In the genomic region with DNA sequence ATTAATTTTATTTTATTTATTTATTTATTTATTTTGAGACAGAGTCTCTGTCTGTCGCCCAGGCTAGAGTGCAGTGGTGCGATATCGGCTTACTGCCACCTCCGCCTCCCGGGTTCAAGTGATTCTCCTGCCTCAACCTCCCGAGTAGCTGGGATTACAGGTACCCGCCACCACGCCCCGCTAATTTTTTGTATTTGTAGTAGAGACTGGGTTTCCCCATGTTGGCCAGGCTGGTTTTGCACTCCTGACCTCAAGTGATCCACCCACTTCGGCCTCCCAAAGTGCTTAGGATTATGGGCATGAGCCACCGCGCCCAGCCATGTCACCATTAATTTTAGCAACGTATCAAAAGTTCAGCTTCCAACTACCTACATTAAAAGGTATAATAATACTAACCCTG, we compare ENCODE assay signal across 8 cellular contexts. TPM values are rescaled to one million over a fixed set of nuclear protein-coding genes. Genes with fewer than 3 reads are reported as not detected.
A peak's percentile ranks its signal among the peaks of the same experiment; 100 is the strongest.
DNase-seq lines count a peak whose midpoint lies in the region; ATAC-seq and TF ChIP-seq lines count a peak whose summit lies in the region.
"Not testable (repeated sequence)": the region's sequence is repeated elsewhere in the genome, so short reads cannot be mapped to it uniquely, and the experiment has no call there.

No MANE protein-coding gene starts in this region.

- H3K36me3 Mint-ChIP-seq in activated CD4-positive, alpha-beta memory T cell treated with anti-CD3 and anti-CD28 coated beads, Interleukin-2, amount 10 ng/mL, durations not matched to agents 7 days and 5 days (ENCODE audit: low read depth) = peaks cover 27% of the 10 kb centered on the region
- not testable (repeated sequence) for H3K36me3 Mint-ChIP-seq in glutamatergic neuron (ENCODE audit: unreplicated experiment)

- H3K4me1 Mint-ChIP-seq in activated CD4-positive, alpha-beta memory T cell treated with anti-CD3 and anti-CD28 coated beads, Interleukin-2, amount 10 ng/mL, durations not matched to agents 7 days and 5 days = peaks cover 39% of the 10 kb centered on the region
- H3K4me1 Mint-ChIP-seq in glutamatergic neuron (ENCODE audit: low read depth, unreplicated experiment) = not testable (repeated sequence)

- in situ Hi-C loops in mammary epithelial cell (cut with MboI; ENCODE audit: low sequenced_read_pairs in 2 of 2) = loop anchor here in 1 of 2 donors (25.0 kb wide), 1 partner anchor 300 kb away; a partner anchor contains a TSS
- in situ Hi-C loops in gastrocnemius medialis (cut with MboI; ENCODE audit: low sequenced_read_pairs in 4 of 4) = loop anchor here in 1 of 4 donors (25.0 kb wide), 1 partner anchor 300 kb away; a partner anchor contains a TSS

- BruUV-seq in mammary epithelial cell (replicated peaks; lab: Mats Ljungman, UMichigan) = not testable (repeated sequence)

- not testable (repeated sequence) for TF ChIP-seq POLR2A in gastrocnemius medialis (IDR thresholded peaks at IDR 0.05)

- H3K27ac ChIP-seq in mammary epithelial cell (ENCODE audit: insufficient read depth, low read depth, low read length) (peak overlapping the region; percentile 70), mesodermal cell (ENCODE audit: low read depth, low read length, severe bottlenecking) (peak overlapping the region; percentile 90), gastrocnemius medialis (peak overlapping the region; percentile 90 to 96 (median 94)), upper lobe of right lung (peak overlapping the region; percentile 97)

- H3K4me3 Mint-ChIP-seq in activated CD4-positive, alpha-beta memory T cell treated with anti-CD3 and anti-CD28 coated beads, Interleukin-2, amount 10 ng/mL, durations not matched to agents 7 days and 5 days = peak overlapping the region; percentile 97
- H3K4me3 Mint-ChIP-seq in glutamatergic neuron (ENCODE audit: unreplicated experiment) = peak overlapping the region; percentile 99

- not testable (repeated sequence) for H3K27me3 ChIP-seq in mammary epithelial cell (ENCODE audit: insufficient read depth, low read length); gastrocnemius medialis; upper lobe of right lung

- intact Hi-C loops in mammary epithelial cell (cut with micrococcal nuclease) = loop anchor here (10.0 kb wide), 1 partner anchor 1627 kb away; no protein-coding TSS in a partner anchor
- intact Hi-C loops in gastrocnemius medialis (cut with DNase I; ENCODE audit: low total_unique reads) = loop anchor here (5.0 kb wide), 2 partner anchors 35 to 50 kb away; no protein-coding TSS in a partner anchor
- intact Hi-C loops in upper lobe of right lung (cut with DNase I) = not testable (repeated sequence)

- H3K4me1 ChIP-seq in mammary epithelial cell (ENCODE audit: insufficient read depth, low read length) (peaks cover 19% of the 10 kb centered on the region), gastrocnemius medialis (peaks cover 27 to 34% of the 10 kb centered on the region in 2 donors), upper lobe of right lung (peaks cover 32% of the 10 kb centered on the region)
- H3K4me1 ChIP-seq in mesodermal cell (ENCODE audit: control insufficient read depth, insufficient read depth, low read length, poor library complexity, severe bottlenecking) = not testable (repeated sequence)

- H3K36me3 ChIP-seq in mammary epithelial cell (ENCODE audit: insufficient read depth, low read length); gastrocnemius medialis: not testable (repeated sequence)
- peaks cover 21% of the 10 kb centered on the region for H3K36me3 ChIP-seq in mesodermal cell (ENCODE audit: control insufficient read depth, insufficient read depth, low read length)
- H3K36me3 ChIP-seq in upper lobe of right lung = peaks cover 20% of the 10 kb centered on the region

- CTCF ChIA-PET in activated CD4-positive, alpha-beta memory T cell treated with anti-CD3 and anti-CD28 coated beads, Interleukin-2, amount 10 ng/mL, durations not matched to agents 7 days and 5 days (lab: Charles Lee) = interaction anchor here (0.6 to 3.4 kb wide), 5 partner anchors 10 to 48 kb away, joined by 3 to 27 read pairs (median 5); no protein-coding TSS in a partner anchor
- CTCF ChIA-PET in mammary epithelial cell (lab: Charles Lee; ENCODE audit: low non-redundant PET) = interaction anchor here (0.5 kb wide), 1 partner anchor 194 kb away, joined by 4 read pairs; no protein-coding TSS in a partner anchor

- POLR2A ChIA-PET in activated CD4-positive, alpha-beta memory T cell treated with anti-CD3 and anti-CD28 coated beads, Interleukin-2, amount 10 ng/mL, durations not matched to agents 7 days and 5 days (lab: Charles Lee) = interaction anchor here (0.9 to 4.6 kb wide), 8 partner anchors 9 to 306 kb away, joined by 3 to 35 read pairs (median 4); a partner anchor contains a TSS

- H3K4me3 ChIP-seq in GM08714 (ENCODE audit: low read length) = peak overlapping the region; percentile 80
- H3K4me3 ChIP-seq in mammary epithelial cell (replicated peaks in 1 of 3; ENCODE audit: insufficient read depth in 1 of 3, low read depth in 2 of 3, low read length in 3 of 3) = peak overlapping the region; percentile 61 to 80 (median 75)
- peak overlapping the region; percentile 91 for H3K4me3 ChIP-seq in mesodermal cell (ENCODE audit: extremely low read depth, insufficient read depth, low read length, poor library complexity, severe bottlenecking)
- H3K4me3 ChIP-seq in gastrocnemius medialis = peak overlapping the region; percentile 82 to 93 (median 90)
- peak overlapping the region; percentile 85 for H3K4me3 ChIP-seq in upper lobe of right lung

- peaks cover 40% of the 10 kb centered on the region for H3K79me2 ChIP-seq in mammary epithelial cell (ENCODE audit: insufficient read depth, low read length)

- H3K27ac Mint-ChIP-seq in activated CD4-positive, alpha-beta memory T cell treated with anti-CD3 and anti-CD28 coated beads, Interleukin-2, amount 10 ng/mL, durations not matched to agents 7 days and 5 days = peak overlapping the region; percentile 93
- H3K27ac Mint-ChIP-seq in glutamatergic neuron (ENCODE audit: unreplicated experiment) = peak overlapping the region; percentile 96

- not testable (repeated sequence) for ATAC-seq in gastrocnemius medialis, upper lobe of right lung

- H2AFZ ChIP-seq in mammary epithelial cell (ENCODE audit: low read depth, low read length) = peak overlapping the region; percentile 96

- H3K9me3 ChIP-seq in mammary epithelial cell (replicated peaks; ENCODE audit: insufficient read depth, low read length); mesodermal cell (ENCODE audit: control insufficient read depth, low read length); gastrocnemius medialis; upper lobe of right lung: not testable (repeated sequence)

- WGBS in mammary epithelial cell (ENCODE audit: low coverage, missing lambda C conversion rate) = 61% methylated on average over 13 of the region's 13 CpGs
- 66 to 89% methylated on average over 4 to 9 of the region's 13 CpGs for WGBS in mesodermal cell (ENCODE audit: insufficient coverage in 2 of 2), 2 experiments

- TF ChIP-seq CTCF in mammary epithelial cell (conservative IDR thresholded peaks at IDR 0.05 in 1 of 2, IDR thresholded peaks at IDR 0.05 in 1 of 2; ENCODE audit: extremely low read depth in 1 of 2, insufficient read depth in 1 of 2, low read depth in 1 of 2, low read length in 2 of 2); glutamatergic neuron (IDR thresholded peaks at IDR 0.05; ENCODE audit: partially characterized antibody, unreplicated experiment); gastrocnemius medialis (IDR thresholded peaks at IDR 0.05 in 4 of 5, conservative IDR thresholded peaks at IDR 0.05 in 1 of 5); upper lobe of right lung (IDR thresholded peaks at IDR 0.05): not testable (repeated sequence)

- not testable (repeated sequence) for H4K20me1 ChIP-seq in mammary epithelial cell (ENCODE audit: insufficient read depth, low read length)

- H3K9ac ChIP-seq in mammary epithelial cell (ENCODE audit: insufficient read depth, low read length) = peak overlapping the region; percentile 69

- dilution Hi-C loops in mammary epithelial cell (cut with HindIII; ENCODE audit: low sequenced_read_pairs) = not testable (repeated sequence)

- peak overlapping the region; percentile 94 for H3K4me2 ChIP-seq in mammary epithelial cell (ENCODE audit: insufficient read depth, low read depth, low read length)

- H3K9me3 Mint-ChIP-seq in activated CD4-positive, alpha-beta memory T cell treated with anti-CD3 and anti-CD28 coated beads, Interleukin-2, amount 10 ng/mL, durations not matched to agents 7 days and 5 days; glutamatergic neuron (ENCODE audit: unreplicated experiment): not testable (repeated sequence)

- not testable (repeated sequence) for H3K27me3 Mint-ChIP-seq in activated CD4-positive, alpha-beta memory T cell treated with anti-CD3 and anti-CD28 coated beads, Interleukin-2, amount 10 ng/mL, durations not matched to agents 7 days and 5 days; glutamatergic neuron (ENCODE audit: unreplicated experiment)

- DNase-seq in NCI-H82 (lab: John Stamatoyannopoulos, UW) (peak; percentile 45), glutamatergic neuron (peak; percentile 16), gastrocnemius medialis (peak in 1 of 2 donors; percentile 18)
- DNase-seq in activated CD4-positive, alpha-beta memory T cell treated with anti-CD3 and anti-CD28 coated beads, Interleukin-2, amount 10 ng/mL, durations not matched to agents 7 days and 5 days = peak; percentile 22
- not testable (repeated sequence) for DNase-seq in mammary epithelial cell, upper lobe of right lung

RNA-seq across cellular contexts. Expression of a gene that starts 1.0 kb away (rescaled TPM):
- total RNA-seq in activated CD4-positive, alpha-beta memory T cell treated with anti-CD3 and anti-CD28 coated beads, Interleukin-2, amount 10 ng/mL, durations not matched to agents 7 days and 5 days = 10 to 100 TPM; 28.7 to 28.9 TPM
- total RNA-seq in mammary epithelial cell (10 to 100 TPM; 14.3 to 40.0 TPM), glutamatergic neuron (ENCODE audit: unreplicated experiment) (23.5 TPM), gastrocnemius medialis (10 to 100 TPM in 3 of 4 donors, 1 to 10 TPM in 1; 6.3 to 13.0 (median 11.8) TPM), upper lobe of right lung (27.2 TPM)
- polyA plus RNA-seq in mammary epithelial cell = 18.2 TPM
- polyA minus RNA-seq in mammary epithelial cell = 14.3 TPM
- polyA plus RNA-seq in mesodermal cell (2013, experiment 1 of 2) = 28.0 TPM
- 31.3 TPM for polyA plus RNA-seq in mesodermal cell (2013, experiment 2 of 2)

RNA-seq across cellular contexts. Expression of a gene that starts 21.0 kb away (rescaled TPM):
- under 1 TPM in 1 of 2 experiments, not detected in 1; 0.35 TPM for total RNA-seq in activated CD4-positive, alpha-beta memory T cell treated with anti-CD3 and anti-CD28 coated beads, Interleukin-2, amount 10 ng/mL, durations not matched to agents 7 days and 5 days
- total RNA-seq in mammary epithelial cell (under 1 TPM in 1 of 2 donors, not detected in 1; 0.33 TPM), glutamatergic neuron (ENCODE audit: unreplicated experiment) (not detected), gastrocnemius medialis (1 to 10 TPM in 1 of 4 donors, under 1 TPM in 2, not detected in 1; 0.55 to 3.9 (median 0.60) TPM), upper lobe of right lung (99.1 TPM)
- not detected for polyA plus RNA-seq in mammary epithelial cell
- not detected for polyA minus RNA-seq in mammary epithelial cell
- polyA plus RNA-seq in mesodermal cell (2013, experiment 1 of 2) = not detected
- polyA plus RNA-seq in mesodermal cell (2013, experiment 2 of 2) = not detected

RNA-seq across cellular contexts. Expression of a gene that starts 34.4 kb away (rescaled TPM):
- 1 to 10 TPM; 9.1 to 9.7 TPM for total RNA-seq in activated CD4-positive, alpha-beta memory T cell treated with anti-CD3 and anti-CD28 coated beads, Interleukin-2, amount 10 ng/mL, durations not matched to agents 7 days and 5 days
- total RNA-seq in mammary epithelial cell = 10 to 100 TPM; 36.2 to 40.1 TPM
- 7.0 TPM for polyA plus RNA-seq in mammary epithelial cell
- polyA minus RNA-seq in mammary epithelial cell = 12.6 TPM
- total RNA-seq in glutamatergic neuron (ENCODE audit: unreplicated experiment) = 291 TPM
- polyA plus RNA-seq in mesodermal cell (2013, experiment 1 of 2) = 56.2 TPM
- polyA plus RNA-seq in mesodermal cell (2013, experiment 2 of 2) = 52.7 TPM
- total RNA-seq in gastrocnemius medialis = 10 to 100 TPM; 30.9 to 41.8 (median 37.2) TPM
- total RNA-seq in upper lobe of right lung = 98.2 TPM

RNA-seq across cellular contexts. Expression of a gene that starts 58.8 kb away (rescaled TPM):
- not detected for total RNA-seq in activated CD4-positive, alpha-beta memory T cell treated with anti-CD3 and anti-CD28 coated beads, Interleukin-2, amount 10 ng/mL, durations not matched to agents 7 days and 5 days
- total RNA-seq in mammary epithelial cell (not detected), glutamatergic neuron (ENCODE audit: unreplicated experiment) (not detected), gastrocnemius medialis (1 to 10 TPM in 3 of 4 donors, under 1 TPM in 1; 0.20 to 9.2 (median 2.8) TPM), upper lobe of right lung (0.61 TPM)
- not detected for polyA plus RNA-seq in mammary epithelial cell
- polyA minus RNA-seq in mammary epithelial cell = not detected
- polyA plus RNA-seq in mesodermal cell (2013, experiment 1 of 2) = 0.18 TPM
- polyA plus RNA-seq in mesodermal cell (2013, experiment 2 of 2) = 0.05 TPM

Comparison
In these comparisons a context has a peak if more than half of its experiments do, and no peak if none do; other contexts are left out.
1. RNA of a gene that starts 21.0 kb away (total RNA-seq): 99.1 TPM in upper lobe of right lung (single experiment); 0.55 to 3.9 TPM in gastrocnemius medialis, 0.35 TPM in activated CD4-positive, alpha-beta memory T cell treated with anti-CD3 and anti-CD28 coated beads, Interleukin-2, amount 10 ng/mL, durations not matched to agents 7 days and 5 days, 0.33 TPM in mammary epithelial cell and not detected in glutamatergic neuron (single experiment); every median in the first group is over 10 times any median in the second.
2. Peak in every context shown above with its lines, with median percentiles within 50 percentile points of each other: H3K4me3 ChIP-seq and H3K27ac ChIP-seq.